Comparison of ENCODE assay signal across 12 cellular contexts in the genomic region with DNA sequence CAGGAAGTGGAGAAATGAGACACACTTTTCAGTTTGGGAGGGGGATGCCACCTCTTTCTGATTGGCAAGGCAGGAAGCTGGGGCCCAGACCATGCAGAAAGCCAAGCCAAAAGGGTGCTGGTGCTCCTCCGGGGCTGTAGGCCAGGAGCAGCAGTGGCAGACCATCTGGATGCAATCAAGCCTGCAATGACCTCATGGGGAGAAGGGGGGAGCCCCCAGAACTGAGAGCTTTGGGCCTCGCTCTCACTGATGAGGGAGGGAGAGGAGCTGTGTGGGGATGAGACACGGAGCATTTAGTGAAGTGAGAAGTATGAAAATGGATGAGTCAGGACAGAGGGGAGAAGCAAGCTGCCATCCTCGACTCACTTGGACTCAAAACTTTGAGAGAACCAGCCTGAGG.
DNase-seq lines count a peak whose midpoint lies in the region; ATAC-seq and TF ChIP-seq lines count a peak whose summit lies in the region.
"Had no signal": no experiment of that assay in that cellular context is flagged by ENCODE, and none has a peak within 500 bp of the region (broad histone marks: within the 10 kb centered on the region; RNA-seq: fewer than 3 reads in every experiment).

No MANE protein-coding gene starts in this region.

- H3K27ac ChIP-seq in aorta (ENCODE audit: low read depth in 1 of 2, low read length in 2 of 2): peak overlapping the region in 1 of 2 donors; percentile 12
- H3K27ac ChIP-seq: A549, skin epidermis had no signal

- WGBS in aorta, 2 donors: 14 to 15% methylated on average over 4 of the region's 4 CpGs

- no peaks in the 10 kb centered on the region for H3K4me1 Mint-ChIP-seq in activated naive CD4-positive, alpha-beta T cell treated with anti-CD3 and anti-CD28 coated beads, Interleukin-2, amount 50 U/mL, for 24 hours

- no peaks in the 10 kb centered on the region for H3K9me3 ChIP-seq in aorta (ENCODE audit: control insufficient read depth, low read length)
- H3K9me3 ChIP-seq: A549 had no signal

- in situ Hi-C loops in ACHN (cut with HindIII; ENCODE audit: low pct_ligation_motif_present, low pct_unique_long_range_greater_than_20kb, low sequenced_read_pairs): no loop called here

- H3K27me3 Mint-ChIP-seq in activated naive CD4-positive, alpha-beta T cell treated with anti-CD3 and anti-CD28 coated beads, Interleukin-2, amount 50 U/mL, for 24 hours: no peaks in the 10 kb centered on the region

- H3K4me3 ChIP-seq in fibroblast of the aortic adventitia (ENCODE audit: low read depth, low read length): no peak overlapping the region
- no peak overlapping the region for H3K4me3 ChIP-seq in aorta (ENCODE audit: low read length in 2 of 2)
- H3K4me3 ChIP-seq: A549, K562, skin epidermis had no signal

- H3K9me3 Mint-ChIP-seq in activated naive CD4-positive, alpha-beta T cell treated with anti-CD3 and anti-CD28 coated beads, Interleukin-2, amount 50 U/mL, for 24 hours: no peaks in the 10 kb centered on the region

- H3K27me3 ChIP-seq in aorta (ENCODE audit: control insufficient read depth in 1 of 2, insufficient read depth in 2 of 2, low read length in 1 of 2): no peaks in the 10 kb centered on the region

- no peak for DNase-seq in activated naive CD4-positive, alpha-beta T cell treated with Interleukin-2 at 50 U/mL for 16 hours
- DNase-seq in fibroblast of the aortic adventitia (ENCODE audit: low read depth) (peak; percentile 49), aorta (no peak), NCI-H748 (lab: John Stamatoyannopoulos, UW; ENCODE audit: unreplicated experiment) (no peak), ACHN (no peak)
- no peak for DNase-seq in activated effector memory CD4-positive, alpha-beta T cell treated with anti-CD3 and anti-CD28 coated beads, Interleukin-2, amount 50 U/mL, for 16 hours
- DNase-seq: erythroblast had no signal

- intact Hi-C loops in aorta (cut with DNase I): no loop called here

- peak overlapping the region; percentile 51 for H3K27ac Mint-ChIP-seq in activated naive CD4-positive, alpha-beta T cell treated with anti-CD3 and anti-CD28 coated beads, Interleukin-2, amount 50 U/mL, for 24 hours

- no peaks in the 10 kb centered on the region for H3K36me3 ChIP-seq in aorta (ENCODE audit: control insufficient read depth in 1 of 2, insufficient read depth in 2 of 2, low read length in 1 of 2)

- no peak overlapping the region for H3K4me3 Mint-ChIP-seq in activated naive CD4-positive, alpha-beta T cell treated with anti-CD3 and anti-CD28 coated beads, Interleukin-2, amount 50 U/mL, for 24 hours

- peaks cover 0 to 2% of the 10 kb centered on the region in 2 donors for H3K4me1 ChIP-seq in aorta (ENCODE audit: control insufficient read depth in 1 of 2, insufficient read depth in 2 of 2, low read length in 2 of 2)
- H3K4me1 ChIP-seq: A549 had no signal

- no peak for TF ChIP-seq CTCF in fibroblast of the aortic adventitia (IDR thresholded peaks at IDR 0.05; ENCODE audit: insufficient read depth, low read length)

- H3K36me3 Mint-ChIP-seq in activated naive CD4-positive, alpha-beta T cell treated with anti-CD3 and anti-CD28 coated beads, Interleukin-2, amount 50 U/mL, for 24 hours: no peaks in the 10 kb centered on the region

- ATAC-seq in HG02938 (IDR thresholded peaks at IDR 0.05; ENCODE audit: unreplicated experiment) (peak; percentile 73), aorta (ENCODE audit: low FRiP score) (peak; percentile 48)
- ATAC-seq: A549, K562 had no signal
